Comparison of ENCODE assay signal across 22 cellular contexts in the genomic region with DNA sequence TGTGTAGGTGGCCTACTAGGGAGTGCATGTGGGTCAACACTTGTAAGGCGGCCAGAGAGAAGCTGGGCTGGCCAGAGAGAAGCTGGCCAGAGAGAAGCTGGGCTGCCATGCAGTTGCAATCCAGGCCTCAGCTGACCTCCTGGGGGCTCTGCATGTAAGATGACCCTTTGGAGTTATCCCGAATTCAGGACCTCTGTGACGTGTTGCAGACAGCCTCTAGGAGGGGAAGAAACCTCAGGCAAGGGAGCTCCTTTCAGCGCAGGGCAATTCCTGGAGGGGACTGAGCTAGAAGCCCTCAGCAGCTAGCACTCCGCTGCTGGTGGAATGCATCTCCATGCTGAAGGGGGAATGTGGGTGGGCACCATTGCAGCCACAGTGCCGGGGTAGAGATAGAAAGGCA. TPM values are rescaled to one million over a fixed set of nuclear protein-coding genes. Genes with fewer than 3 reads are reported as not detected.
A peak's percentile ranks its signal among the peaks of the same experiment; 100 is the strongest.
DNase-seq lines count a peak whose midpoint lies in the region; ATAC-seq and TF ChIP-seq lines count a peak whose summit lies in the region.
"Had no signal": no experiment of that assay in that cellular context is flagged by ENCODE, and none has a peak within 500 bp of the region (broad histone marks: within the 10 kb centered on the region; RNA-seq: fewer than 3 reads in every experiment).

No MANE protein-coding gene starts in this region.

- H3K4me3 ChIP-seq in KMS-11 (IDR thresholded peaks at IDR 0.05; ENCODE audit: insufficient read depth, low read depth, low read length) (no peak overlapping the region), adrenal gland (no peak overlapping the region)
- H3K4me3 ChIP-seq: BLaER1 treated with 17β-estradiol and CSF1 and Interleukin-3, amounts not matched to agents 10 nM and 100 nM had no signal

- H3K4me1 ChIP-seq in KMS-11 (ENCODE audit: low read depth, poor library complexity, severe bottlenecking) (peaks cover 16% of the 10 kb centered on the region), adrenal gland (replicated peaks in 1 of 2) (peaks cover 16 to 18% of the 10 kb centered on the region in 2 donors)
- H3K4me1 ChIP-seq: Caco-2 had no signal

- no peak for TF ChIP-seq POLR2A in adrenal gland (IDR thresholded peaks at IDR 0.05)

- H3K79me2 ChIP-seq in KMS-11 (ENCODE audit: insufficient read depth, low read depth) = no peaks in the 10 kb centered on the region

- H2AFZ ChIP-seq in KMS-11 (ENCODE audit: low read depth) = no peak overlapping the region; the same call in 1 of the 2 replicates

- H3K27ac ChIP-seq in KMS-11 (no peak overlapping the region; the same call in 1 of the 2 replicates), adrenal gland (peak overlapping the region in 3 of 5 donors; percentile 22 to 59 (median 55)), substantia nigra (ENCODE audit: low read depth, low read length, poor library complexity, severe bottlenecking) (peak overlapping the region; percentile 41)

- H3K9me3 ChIP-seq in adrenal gland (replicated peaks in 1 of 3) = no peaks in the 10 kb centered on the region
- H3K9me3 ChIP-seq: Caco-2 had no signal

- DNase-seq in adrenal gland = no peak
- DNase-seq in iPS-NIHi7 (ENCODE audit: extremely low spot score) = peak; percentile 34
- no peak for DNase-seq in substantia nigra (lab: John Stamatoyannopoulos, UW)
- no peak for DNase-seq in Right ventricle myocardium inferior (ENCODE audit: missing footprints)
- no peak for DNase-seq in NCI-H2081 treated with DMSO at 0.1 percent for 48 hours (lab: John Stamatoyannopoulos, UW)
- DNase-seq: Caco-2; CD4-positive, alpha-beta memory T cell; DMS 273 treated with DMSO at 0.1 percent for 48 hours; MM.1S; NCI-H1048; NCI-H1436; NCI-H187 treated with DMSO at 0.1 percent for 48 hours; NCI-H226; NCI-H510A treated with DMSO at 0.1 percent for 48 hours; NCI-H774; NK-92 treated with Interleukin-12 subunit alpha and Interleukin-12 subunit beta, amount 100 ng/mL, for 24 hours had no signal

- ATAC-seq in SK-N-SH treated with all-trans-retinoic acid at 6 μM for 48 hours (no peak), Right ventricle myocardium inferior (no peak)
- ATAC-seq: Panc1 had no signal

- TF ChIP-seq CTCF in KMS-11 (conservative IDR thresholded peaks at IDR 0.05; ENCODE audit: low read depth, low read length) (no peak), adrenal gland (IDR thresholded peaks at IDR 0.05) (no peak)

- no peaks in the 10 kb centered on the region for H4K20me1 ChIP-seq in KMS-11 (ENCODE audit: insufficient read depth)
- H4K20me1 ChIP-seq: BLaER1 treated with 17β-estradiol and CSF1 and Interleukin-3, amounts not matched to agents 10 nM and 100 nM had no signal

- intact Hi-C loops in adrenal gland (cut with DNase I) (no loop called here), Right ventricle myocardium inferior (cut with DNase I) (no loop called here)

- H3K9ac ChIP-seq in KMS-11 = no peak overlapping the region

- no peaks in the 10 kb centered on the region for H3K36me3 ChIP-seq in KMS-11 (ENCODE audit: insufficient read depth)
- H3K36me3 ChIP-seq in adrenal gland (replicated peaks in 1 of 2) = no peaks in the 10 kb centered on the region
- H3K36me3 ChIP-seq: BLaER1 treated with 17β-estradiol and CSF1 and Interleukin-3, amounts not matched to agents 10 nM and 100 nM had no signal

- 86 to 93% (median 91%) methylated on average over 6 of the region's 6 CpGs for WGBS in adrenal gland, 4 donors

- H3K27me3 ChIP-seq in KMS-11 (ENCODE audit: insufficient read depth, low read depth) (no peaks in the 10 kb centered on the region), adrenal gland (no peaks in the 10 kb centered on the region)
- H3K27me3 ChIP-seq: BLaER1 treated with 17β-estradiol and CSF1 and Interleukin-3, amounts not matched to agents 10 nM and 100 nM had no signal

- H3K4me2 ChIP-seq in KMS-11 = peak overlapping the region; percentile 40; the same call in 1 of the 2 replicates

TF ChIP-seq in SK-N-SH treated with all-trans-retinoic acid at 6 μM for 48 hours, 23 proteins besides CTCF, POLR2A, EP300 and RAD21:
- TF ChIP-seq, protein P1, sequence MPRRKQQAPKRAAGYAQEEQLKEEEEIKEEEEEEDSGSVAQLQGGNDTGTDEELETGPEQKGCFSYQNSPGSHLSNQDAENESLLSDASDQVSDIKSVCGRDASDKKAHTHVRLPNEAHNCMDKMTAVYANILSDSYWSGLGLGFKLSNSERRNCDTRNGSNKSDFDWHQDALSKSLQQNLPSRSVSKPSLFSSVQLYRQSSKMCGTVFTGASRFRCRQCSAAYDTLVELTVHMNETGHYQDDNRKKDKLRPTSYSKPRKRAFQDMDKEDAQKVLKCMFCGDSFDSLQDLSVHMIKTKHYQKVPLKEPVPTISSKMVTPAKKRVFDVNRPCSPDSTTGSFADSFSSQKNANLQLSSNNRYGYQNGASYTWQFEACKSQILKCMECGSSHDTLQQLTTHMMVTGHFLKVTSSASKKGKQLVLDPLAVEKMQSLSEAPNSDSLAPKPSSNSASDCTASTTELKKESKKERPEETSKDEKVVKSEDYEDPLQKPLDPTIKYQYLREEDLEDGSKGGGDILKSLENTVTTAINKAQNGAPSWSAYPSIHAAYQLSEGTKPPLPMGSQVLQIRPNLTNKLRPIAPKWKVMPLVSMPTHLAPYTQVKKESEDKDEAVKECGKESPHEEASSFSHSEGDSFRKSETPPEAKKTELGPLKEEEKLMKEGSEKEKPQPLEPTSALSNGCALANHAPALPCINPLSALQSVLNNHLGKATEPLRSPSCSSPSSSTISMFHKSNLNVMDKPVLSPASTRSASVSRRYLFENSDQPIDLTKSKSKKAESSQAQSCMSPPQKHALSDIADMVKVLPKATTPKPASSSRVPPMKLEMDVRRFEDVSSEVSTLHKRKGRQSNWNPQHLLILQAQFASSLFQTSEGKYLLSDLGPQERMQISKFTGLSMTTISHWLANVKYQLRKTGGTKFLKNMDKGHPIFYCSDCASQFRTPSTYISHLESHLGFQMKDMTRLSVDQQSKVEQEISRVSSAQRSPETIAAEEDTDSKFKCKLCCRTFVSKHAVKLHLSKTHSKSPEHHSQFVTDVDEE (CRISPR knock-in tag; IDR thresholded peaks at IDR 0.05) = no peak
- no peak for TF ChIP-seq ZNF565 (CRISPR knock-in tag; conservative IDR thresholded peaks at IDR 0.05; ENCODE audit: low read depth)
- TF ChIP-seq TOX (CRISPR knock-in tag; IDR thresholded peaks at IDR 0.05; ENCODE audit: borderline replicate concordance) = no peak
- no peak for TF ChIP-seq RARB (CRISPR knock-in tag; IDR thresholded peaks at IDR 0.05)
- no peak for TF ChIP-seq CSDC2 (CRISPR knock-in tag; IDR thresholded peaks at IDR 0.05)
- TF ChIP-seq, protein P2, sequence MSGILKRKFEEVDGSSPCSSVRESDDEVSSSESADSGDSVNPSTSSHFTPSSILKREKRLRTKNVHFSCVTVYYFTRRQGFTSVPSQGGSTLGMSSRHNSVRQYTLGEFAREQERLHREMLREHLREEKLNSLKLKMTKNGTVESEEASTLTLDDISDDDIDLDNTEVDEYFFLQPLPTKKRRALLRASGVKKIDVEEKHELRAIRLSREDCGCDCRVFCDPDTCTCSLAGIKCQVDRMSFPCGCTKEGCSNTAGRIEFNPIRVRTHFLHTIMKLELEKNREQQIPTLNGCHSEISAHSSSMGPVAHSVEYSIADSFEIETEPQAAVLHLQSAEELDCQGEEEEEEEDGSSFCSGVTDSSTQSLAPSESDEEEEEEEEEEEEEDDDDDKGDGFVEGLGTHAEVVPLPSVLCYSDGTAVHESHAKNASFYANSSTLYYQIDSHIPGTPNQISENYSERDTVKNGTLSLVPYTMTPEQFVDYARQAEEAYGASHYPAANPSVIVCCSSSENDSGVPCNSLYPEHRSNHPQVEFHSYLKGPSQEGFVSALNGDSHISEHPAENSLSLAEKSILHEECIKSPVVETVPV (CRISPR knock-in tag; IDR thresholded peaks at IDR 0.05) = no peak
- TF ChIP-seq OSR1 (CRISPR knock-in tag; IDR thresholded peaks at IDR 0.05) = no peak
- no peak for TF ChIP-seq ZFP3 (CRISPR knock-in tag; IDR thresholded peaks at IDR 0.05)
- TF ChIP-seq ZC3H10 (CRISPR knock-in tag; IDR thresholded peaks at IDR 0.05) = no peak
- no peak for TF ChIP-seq ARNTL (CRISPR knock-in tag; IDR thresholded peaks at IDR 0.05; ENCODE audit: borderline replicate concordance, low read depth)
- TF ChIP-seq ZNF70 (CRISPR knock-in tag; IDR thresholded peaks at IDR 0.05) = no peak
- TF ChIP-seq TCF4 (CRISPR knock-in tag; IDR thresholded peaks at IDR 0.05; ENCODE audit: borderline replicate concordance) = no peak
- no peak for TF ChIP-seq PPARA (CRISPR knock-in tag; IDR thresholded peaks at IDR 0.05; ENCODE audit: borderline replicate concordance)
- no peak for TF ChIP-seq SNAI2 (CRISPR knock-in tag; IDR thresholded peaks at IDR 0.05)
TF ChIP-seq in SK-N-SH treated with all-trans-retinoic acid at 6 μM for 48 hours: peak in this region for 0.

RNA-seq across cellular contexts. Expression of a gene that starts 15.8 kb away (rescaled TPM):
- under 1 TPM; 0.07 to 0.95 (median 0.33) TPM for total RNA-seq in adrenal gland
- polyA plus RNA-seq in adrenal gland = under 1 TPM; 0.24 to 0.57 (median 0.55) TPM
- 29.7 TPM for total RNA-seq in Right ventricle myocardium inferior
- total RNA-seq: Caco-2; CD4-positive, alpha-beta memory T cell; H4; LHCN-M2 had no signal

Comparison
In these comparisons a context has a peak if more than half of its experiments do, and no peak if none do; other contexts are left out.
1. RNA of a gene that starts 15.8 kb away (total RNA-seq): 29.7 TPM in Right ventricle myocardium inferior (single experiment); 0.07 to 0.95 TPM in adrenal gland; every median in the first group is over 10 times any median in the second.